ENCODE assay signal across 40 cellular contexts in the genomic region with DNA sequence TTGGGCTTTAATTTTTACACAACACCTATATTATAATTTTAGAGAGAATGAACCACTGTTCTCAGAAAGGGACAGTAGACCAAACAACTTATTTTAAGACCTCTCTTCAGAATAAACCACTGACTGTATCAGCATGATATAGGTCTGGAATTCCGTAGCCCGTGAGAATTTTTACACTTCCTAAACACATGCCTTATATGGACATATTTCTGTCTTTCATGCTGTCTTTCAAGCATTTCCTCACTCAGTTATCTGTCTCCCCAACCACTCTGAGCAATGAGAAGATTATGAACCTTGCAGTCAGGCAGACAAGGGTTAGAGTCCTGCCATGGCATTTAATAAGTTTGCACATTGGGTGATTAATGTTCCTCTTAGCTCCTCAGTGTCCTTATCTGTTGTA. TPM values are rescaled to one million over a fixed set of nuclear protein-coding genes. Genes with fewer than 3 reads are reported as not detected.
"Had no signal": no experiment of that assay in that cellular context is flagged by ENCODE, and none has a peak within 500 bp of the region (broad histone marks: within the 10 kb centered on the region; RNA-seq: fewer than 3 reads in every experiment).

No MANE protein-coding gene starts in this region.

- H3K36me3 Mint-ChIP-seq: activated CD8-positive, alpha-beta memory T cell treated with anti-CD3 and anti-CD28 coated beads, Interleukin-2, amount 10 ng/mL, durations not matched to agents 7 days and 5 days; activated naive CD4-positive, alpha-beta T cell treated with anti-CD3 and anti-CD28 coated beads, Interleukin-2, amount 10 ng/mL, durations not matched to agents 7 days and 5 days had no signal

- H3K9me3 Mint-ChIP-seq: activated CD4-positive, alpha-beta memory T cell treated with anti-CD3 and anti-CD28 coated beads, Interleukin-2, amount 10 ng/mL, durations not matched to agents 7 days and 5 days; activated naive CD4-positive, alpha-beta T cell treated with anti-CD3 and anti-CD28 coated beads, Interleukin-2, amount 50 U/mL, for 24 hours had no signal

- H3K27me3 ChIP-seq: ascending aorta, body of pancreas, brain microvascular endothelial cell, breast epithelium had no signal

- H3K27ac Mint-ChIP-seq: activated B cell treated with CpG ODN at 0.5 μM for 24 hours; activated CD4-positive, alpha-beta memory T cell treated with anti-CD3 and anti-CD28 coated beads, Interleukin-2, amount 10 ng/mL, durations not matched to agents 7 days and 5 days; activated CD4-positive, alpha-beta T cell treated with anti-CD3 and anti-CD28 coated beads for 36 hours; activated CD4-positive, alpha-beta T cell treated with anti-CD3 and anti-CD28 coated beads, Interleukin-2, amount 10 ng/mL, durations not matched to agents 7 days and 5 days; activated CD8-positive, alpha-beta memory T cell treated with anti-CD3 and anti-CD28 coated beads, Interleukin-2, amount 10 ng/mL, durations not matched to agents 7 days and 5 days; activated CD8-positive, alpha-beta T cell treated with anti-CD3 and anti-CD28 coated beads, Interleukin-2, amount 10 ng/mL, durations not matched to agents 7 days and 5 days; activated naive CD4-positive, alpha-beta T cell treated with anti-CD3 and anti-CD28 coated beads, Interleukin-2, amount 10 ng/mL, durations not matched to agents 7 days and 5 days; activated naive CD4-positive, alpha-beta T cell treated with anti-CD3 and anti-CD28 coated beads, Interleukin-2, amount 50 U/mL, for 24 hours; activated naive CD8-positive, alpha-beta T cell; activated naive CD8-positive, alpha-beta T cell treated with anti-CD3 and anti-CD28 coated beads, Interleukin-2, amount 10 ng/mL, durations not matched to agents 7 days and 5 days; activated naive CD8-positive, alpha-beta T cell treated with anti-CD3 and anti-CD28 coated beads, Interleukin-2, amount 50 U/mL, for 24 hours; activated T-cell treated with anti-CD3 and anti-CD28 coated beads, Interleukin-2, amount 50 U/mL, for 24 hours; activated T-helper 2 cell treated with anti-CD3 and anti-CD28 coated beads, Interferon-gamma antibody, Interleukin-2, Interleukin-4, amounts not matched to agents 10 μg/mL and 5 μg/mL and 100 μg/mL, durations not matched to agents 14 hours and 24 hours and 36 hours; T-helper 1 cell treated with Interleukin-12 subunit alpha and Interleukin-12 subunit beta and Interleukin-4 antibody, amounts not matched to agents 30 μg/mL and 1 μg/mL, for 36 hours; T-helper 2 cell treated with Interferon-gamma antibody and Interleukin-4, amounts not matched to agents 5 μg/mL and 100 μg/mL, for 36 hours had no signal

- H3K27me3 Mint-ChIP-seq: activated B cell treated with CpG ODN at 0.5 μM for 24 hours; activated CD4-positive, alpha-beta memory T cell treated with anti-CD3 and anti-CD28 coated beads, Interleukin-2, amount 10 ng/mL, durations not matched to agents 7 days and 5 days; activated CD4-positive, alpha-beta T cell treated with anti-CD3 and anti-CD28 coated beads for 36 hours; activated CD4-positive, alpha-beta T cell treated with anti-CD3 and anti-CD28 coated beads, Interleukin-2, amount 10 ng/mL, durations not matched to agents 7 days and 5 days; activated CD8-positive, alpha-beta memory T cell treated with anti-CD3 and anti-CD28 coated beads, Interleukin-2, amount 10 ng/mL, durations not matched to agents 7 days and 5 days; activated naive CD4-positive, alpha-beta T cell treated with anti-CD3 and anti-CD28 coated beads, Interleukin-2, amount 10 ng/mL, durations not matched to agents 7 days and 5 days; activated naive CD4-positive, alpha-beta T cell treated with anti-CD3 and anti-CD28 coated beads, Interleukin-2, amount 50 U/mL, for 24 hours; activated naive CD8-positive, alpha-beta T cell; activated naive CD8-positive, alpha-beta T cell treated with anti-CD3 and anti-CD28 coated beads, Interleukin-2, amount 10 ng/mL, durations not matched to agents 7 days and 5 days; activated naive CD8-positive, alpha-beta T cell treated with anti-CD3 and anti-CD28 coated beads, Interleukin-2, amount 50 U/mL, for 24 hours; activated T-cell treated with anti-CD3 and anti-CD28 coated beads, Interleukin-2, amount 50 U/mL, for 24 hours had no signal

- DNase-seq: activated B cell treated with CpG ODN at 0.5 μM for 24 hours; activated CD4-positive, alpha-beta memory T cell treated with anti-CD3 and anti-CD28 coated beads, Interleukin-2, amount 10 ng/mL, durations not matched to agents 7 days and 5 days; activated CD4-positive, alpha-beta T cell treated with anti-CD3 and anti-CD28 coated beads for 36 hours; activated CD4-positive, alpha-beta T cell treated with anti-CD3 and anti-CD28 coated beads for 48 hours; activated CD4-positive, alpha-beta T cell treated with anti-CD3 and anti-CD28 coated beads, Interleukin-2, amount 10 ng/mL, durations not matched to agents 7 days and 5 days; activated CD4-positive, alpha-beta T cell treated with anti-CD3 and anti-CD28 coated beads, Interleukin-2, amount 50 U/mL, for 48 hours; activated CD4-positive, CD25-positive, alpha-beta regulatory T cell treated with anti-CD3 and anti-CD28 coated beads, Interleukin-2, amount 50 U/mL, for 72 hours; activated CD8-positive, alpha-beta memory T cell treated with anti-CD3 and anti-CD28 coated beads for 24 hours; activated CD8-positive, alpha-beta memory T cell treated with anti-CD3 and anti-CD28 coated beads, Interleukin-2, amount 10 ng/mL, durations not matched to agents 7 days and 5 days; activated CD8-positive, alpha-beta memory T cell treated with anti-CD3 and anti-CD28 coated beads, Interleukin-2, amount 50 U/mL, for 48 hours; activated CD8-positive, alpha-beta T cell treated with anti-CD3 and anti-CD28 coated beads, Interleukin-2, amount 10 ng/mL, durations not matched to agents 7 days and 5 days; activated effector memory CD4-positive, alpha-beta T cell treated with Interleukin-2 at 50 U/mL for 16 hours; activated gamma-delta T cell; activated naive CD4-positive, alpha-beta T cell treated with anti-CD3 and anti-CD28 coated beads, Interleukin-2, amount 10 ng/mL, durations not matched to agents 7 days and 5 days; activated naive CD4-positive, alpha-beta T cell treated with Interleukin-2 at 50 U/mL for 16 hours; activated naive CD8-positive, alpha-beta T cell treated with anti-CD3 and anti-CD28 coated beads, Interleukin-2, amount 10 ng/mL, durations not matched to agents 7 days and 5 days; activated naive CD8-positive, alpha-beta T cell treated with anti-CD3 and anti-CD28 coated beads, Interleukin-2, amount 50 U/mL, for 24 hours; activated T-cell treated with anti-CD3 and anti-CD28 coated beads, Interleukin-2, amount 50 U/mL, for 24 hours; activated T-cell treated with anti-CD3 and anti-CD28 coated beads, Interleukin-2, amount 50 U/mL, for 48 hours; amygdala; anterior cingulate cortex; body of pancreas; brain microvascular endothelial cell; central memory CD4-positive, alpha-beta T cell; T-helper 1 cell; T-helper 2 cell; T-helper 9 cell had no signal

- ATAC-seq: activated CD4-positive, alpha-beta T cell treated with anti-CD3 and anti-CD28 coated beads for 36 hours; activated CD8-positive, alpha-beta memory T cell treated with anti-CD3 and anti-CD28 coated beads, Interleukin-2, amount 10 ng/mL, durations not matched to agents 7 days and 5 days; activated CD8-positive, alpha-beta T cell treated with anti-CD3 and anti-CD28 coated beads, Interleukin-2, amount 10 ng/mL, durations not matched to agents 7 days and 5 days; activated naive CD8-positive, alpha-beta T cell treated with anti-CD3 and anti-CD28 coated beads, Interleukin-2, amount 50 U/mL, for 24 hours; body of pancreas had no signal

- H3K4me3 ChIP-seq: ascending aorta, body of pancreas, breast epithelium had no signal

- FAIRE-seq: colon, TTC549 had no signal

- H3K4me1 ChIP-seq: ascending aorta, body of pancreas, breast epithelium had no signal

- H3K27ac ChIP-seq: ascending aorta, body of pancreas, brain microvascular endothelial cell, breast epithelium, VCaP had no signal

- H3K4me3 Mint-ChIP-seq: activated B cell treated with CpG ODN at 0.5 μM for 24 hours; activated CD4-positive, alpha-beta memory T cell treated with anti-CD3 and anti-CD28 coated beads, Interleukin-2, amount 10 ng/mL, durations not matched to agents 7 days and 5 days; activated CD4-positive, alpha-beta T cell treated with anti-CD3 and anti-CD28 coated beads for 36 hours; activated CD4-positive, alpha-beta T cell treated with anti-CD3 and anti-CD28 coated beads, Interleukin-2, amount 10 ng/mL, durations not matched to agents 7 days and 5 days; activated CD8-positive, alpha-beta memory T cell treated with anti-CD3 and anti-CD28 coated beads, Interleukin-2, amount 10 ng/mL, durations not matched to agents 7 days and 5 days; activated CD8-positive, alpha-beta T cell treated with anti-CD3 and anti-CD28 coated beads, Interleukin-2, amount 10 ng/mL, durations not matched to agents 7 days and 5 days; activated naive CD4-positive, alpha-beta T cell treated with anti-CD3 and anti-CD28 coated beads, Interleukin-2, amount 10 ng/mL, durations not matched to agents 7 days and 5 days; activated naive CD4-positive, alpha-beta T cell treated with anti-CD3 and anti-CD28 coated beads, Interleukin-2, amount 50 U/mL, for 24 hours; activated naive CD8-positive, alpha-beta T cell; activated naive CD8-positive, alpha-beta T cell treated with anti-CD3 and anti-CD28 coated beads, Interleukin-2, amount 10 ng/mL, durations not matched to agents 7 days and 5 days; activated naive CD8-positive, alpha-beta T cell treated with anti-CD3 and anti-CD28 coated beads, Interleukin-2, amount 50 U/mL, for 24 hours; activated T-cell treated with anti-CD3 and anti-CD28 coated beads, Interleukin-2, amount 50 U/mL, for 24 hours; T-helper 1 cell treated with Interleukin-12 subunit alpha and Interleukin-12 subunit beta and Interleukin-4 antibody, amounts not matched to agents 30 μg/mL and 1 μg/mL, for 36 hours; T-helper 2 cell treated with Interferon-gamma antibody and Interleukin-4, amounts not matched to agents 5 μg/mL and 100 μg/mL, for 36 hours had no signal

- H3K36me3 ChIP-seq: ascending aorta, brain microvascular endothelial cell, breast epithelium had no signal

- H3K9me3 ChIP-seq: ascending aorta, body of pancreas had no signal

RNA-seq across cellular contexts. Expression of gene NEUROD4, which starts 17.4 kb away (rescaled TPM):
- total RNA-seq: activated B cell treated with CpG ODN at 0.5 μM for 24 hours; activated CD4-positive, alpha-beta memory T cell treated with anti-CD3 and anti-CD28 coated beads, Interleukin-2, amount 10 ng/mL, durations not matched to agents 7 days and 5 days; activated CD4-positive, alpha-beta T cell treated with anti-CD3 and anti-CD28 coated beads for 36 hours; activated CD4-positive, alpha-beta T cell treated with anti-CD3 and anti-CD28 coated beads, Interleukin-2, amount 10 ng/mL, durations not matched to agents 7 days and 5 days; activated CD8-positive, alpha-beta memory T cell treated with anti-CD3 and anti-CD28 coated beads, Interleukin-2, amount 10 ng/mL, durations not matched to agents 7 days and 5 days; activated CD8-positive, alpha-beta T cell treated with anti-CD3 and anti-CD28 coated beads, Interleukin-2, amount 10 ng/mL, durations not matched to agents 7 days and 5 days; activated naive CD8-positive, alpha-beta T cell treated with anti-CD3 and anti-CD28 coated beads, Interleukin-2, amount 10 ng/mL, durations not matched to agents 7 days and 5 days; activated T-helper 2 cell treated with anti-CD3 and anti-CD28 coated beads, Interferon-gamma antibody, Interleukin-2, Interleukin-4, amounts not matched to agents 10 μg/mL and 5 μg/mL and 100 μg/mL, durations not matched to agents 14 hours and 24 hours and 36 hours; ascending aorta; body of pancreas; breast epithelium; cardiac septum had no signal
- polyA plus RNA-seq: adipose tissue had no signal

RNA-seq across cellular contexts. Expression of gene TESPA1, which starts 17.8 kb away (rescaled TPM):
- total RNA-seq: ascending aorta, body of pancreas, cerebellum had no signal
